29 cellular contexts compared by ENCODE assay signal in genomic region chr7:69088185-69088584, GRCh38.
"Had no signal": no experiment of that assay in that cellular context is flagged by ENCODE, and none has a peak within 500 bp of the region (broad histone marks: within the 10 kb centered on the region; RNA-seq: fewer than 3 reads in every experiment).

No MANE protein-coding gene starts in this region.

- H3K4me1 Mint-ChIP-seq: stimulated activated effector memory CD8-positive, alpha-beta T cell treated with anti-CD3 and anti-CD28 coated beads, Interleukin-12 subunit alpha, Interleukin-12 subunit beta, amount 100 ng/mL, for 72 hours; stimulated activated memory B cell treated with anti-CD40 and anti-IgM and Interleukin-4, amounts not matched to agents 10 μg/mL and 1 μg/mL and 100 μg/mL, for 72 hours; stimulated activated naive B cell treated with anti-CD40 and anti-IgM and Interleukin-4, amounts not matched to agents 10 μg/mL and 1 μg/mL and 100 μg/mL, for 72 hours; stimulated activated naive CD8-positive, alpha-beta T cell treated with anti-CD3 and anti-CD28 coated beads, Interleukin-15, amount 100 ng/mL, for 72 hours had no signal

- H3K27ac ChIP-seq: stomach, suprapubic skin, testis, thoracic aorta, thyroid gland, tibial artery, tibial nerve, transverse colon, upper lobe of left lung, upper lobe of right lung, uterus, vagina had no signal

- FAIRE-seq: urothelium cell line had no signal

- ATAC-seq: stimulated activated effector memory CD8-positive, alpha-beta T cell treated with anti-CD3 and anti-CD28 coated beads, Interleukin-12 subunit alpha, Interleukin-12 subunit beta, amount 100 ng/mL, for 72 hours; stimulated activated memory B cell treated with anti-CD40 and anti-IgM and Interleukin-4, amounts not matched to agents 10 μg/mL and 1 μg/mL and 100 μg/mL, for 72 hours; stimulated activated naive B cell treated with anti-CD40 and anti-IgM and Interleukin-4, amounts not matched to agents 10 μg/mL and 1 μg/mL and 100 μg/mL, for 72 hours; stimulated activated naive CD8-positive, alpha-beta T cell treated with anti-CD3 and anti-CD28 coated beads, Interleukin-15, amount 100 ng/mL, for 72 hours; stimulated activated naive CD8-positive, alpha-beta T cell treated with anti-CD3 and anti-CD28 coated beads, Interleukin-15, Interleukin-2, amounts not matched to agents 100 U/mL and 50 U/mL, for 24 hours; upper lobe of right lung had no signal

- H3K9me3 ChIP-seq: suprapubic skin, testis, thoracic aorta, thyroid gland, tibial artery, transverse colon, upper lobe of left lung, upper lobe of right lung, uterus, vagina had no signal

- DNase-seq: stimulated activated CD4-positive, alpha-beta T cell treated with anti-CD3 and anti-CD28 coated beads, Interleukin-2, amount 100 ng/mL, for 48 hours; stimulated activated CD4-positive, alpha-beta T cell treated with anti-CD3 and anti-CD28 coated beads, Interleukin-4, amount 100 ng/mL, for 1 hour; stimulated activated CD4-positive, alpha-beta T cell treated with anti-CD3 and anti-CD28 coated beads, Interleukin-4, amount 100 ng/mL, for 24 hours; stimulated activated CD4-positive, alpha-beta T cell treated with anti-CD3 and anti-CD28 coated beads, Interleukin-4, amount 100 ng/mL, for 4 hours; stimulated activated CD8-positive, alpha-beta memory T cell treated with anti-CD3 and anti-CD28 coated beads, Interleukin-4, amount 100 ng/mL, for 48 hours; stimulated activated naive B cell treated with anti-CD40 and anti-IgM and Interleukin-4, amounts not matched to agents 10 μg/mL and 1 μg/mL and 100 μg/mL, for 72 hours; stimulated activated naive CD4-positive, alpha-beta T cell; stimulated activated naive CD4-positive, alpha-beta T cell treated with Interleukin-2 at 50 U/mL for 16 hours; stimulated activated naive CD8-positive, alpha-beta T cell treated with anti-CD3 and anti-CD28 coated beads, Interleukin-15, amount 100 ng/mL, for 72 hours; stimulated activated naive CD8-positive, alpha-beta T cell treated with anti-CD3 and anti-CD28 coated beads, Interleukin-15, Interleukin-2, amounts not matched to agents 100 U/mL and 50 U/mL, for 24 hours; stomach; substantia nigra; testis; thyroid gland; tibial artery; transverse colon; trophoblast cell; upper lobe of left lung; upper lobe of right lung; uterus had no signal

- H3K4me3 Mint-ChIP-seq: stimulated activated effector memory CD8-positive, alpha-beta T cell treated with anti-CD3 and anti-CD28 coated beads, Interleukin-12 subunit alpha, Interleukin-12 subunit beta, amount 100 ng/mL, for 72 hours; stimulated activated memory B cell treated with anti-CD40 and anti-IgM and Interleukin-4, amounts not matched to agents 10 μg/mL and 1 μg/mL and 100 μg/mL, for 72 hours; stimulated activated naive B cell treated with anti-CD40 and anti-IgM and Interleukin-4, amounts not matched to agents 10 μg/mL and 1 μg/mL and 100 μg/mL, for 72 hours; stimulated activated naive CD8-positive, alpha-beta T cell treated with anti-CD3 and anti-CD28 coated beads, Interleukin-15, amount 100 ng/mL, for 72 hours; stimulated activated naive CD8-positive, alpha-beta T cell treated with anti-CD3 and anti-CD28 coated beads, Interleukin-15, Interleukin-2, amounts not matched to agents 100 ng/mL and 50 ng/mL, for 24 hours; type B pancreatic cell had no signal

- H3K27ac Mint-ChIP-seq: stimulated activated effector memory CD8-positive, alpha-beta T cell treated with anti-CD3 and anti-CD28 coated beads, Interleukin-12 subunit alpha, Interleukin-12 subunit beta, amount 100 ng/mL, for 72 hours; stimulated activated memory B cell treated with anti-CD40 and anti-IgM and Interleukin-4, amounts not matched to agents 10 μg/mL and 1 μg/mL and 100 μg/mL, for 72 hours; stimulated activated naive B cell treated with anti-CD40 and anti-IgM and Interleukin-4, amounts not matched to agents 10 μg/mL and 1 μg/mL and 100 μg/mL, for 72 hours; stimulated activated naive CD8-positive, alpha-beta T cell treated with anti-CD3 and anti-CD28 coated beads, Interleukin-15, amount 100 ng/mL, for 72 hours; stimulated activated naive CD8-positive, alpha-beta T cell treated with anti-CD3 and anti-CD28 coated beads, Interleukin-15, Interleukin-2, amounts not matched to agents 100 ng/mL and 50 ng/mL, for 24 hours; type B pancreatic cell had no signal

- H3K36me3 Mint-ChIP-seq: stimulated activated effector memory CD8-positive, alpha-beta T cell treated with anti-CD3 and anti-CD28 coated beads, Interleukin-12 subunit alpha, Interleukin-12 subunit beta, amount 100 ng/mL, for 72 hours; stimulated activated memory B cell treated with anti-CD40 and anti-IgM and Interleukin-4, amounts not matched to agents 10 μg/mL and 1 μg/mL and 100 μg/mL, for 72 hours; stimulated activated naive B cell treated with anti-CD40 and anti-IgM and Interleukin-4, amounts not matched to agents 10 μg/mL and 1 μg/mL and 100 μg/mL, for 72 hours had no signal

- H3K27me3 ChIP-seq: stomach, suprapubic skin, testis, thyroid gland, tibial artery, tibial nerve, transverse colon, upper lobe of left lung, upper lobe of right lung, uterus, vagina had no signal

- H3K27me3 Mint-ChIP-seq: stimulated activated naive CD8-positive, alpha-beta T cell treated with anti-CD3 and anti-CD28 coated beads, Interleukin-15, amount 100 ng/mL, for 72 hours; stimulated activated naive CD8-positive, alpha-beta T cell treated with anti-CD3 and anti-CD28 coated beads, Interleukin-15, Interleukin-2, amounts not matched to agents 100 ng/mL and 50 ng/mL, for 24 hours had no signal

- H3K4me3 ChIP-seq: stomach, suprapubic skin, testis, thoracic aorta, thyroid gland, tibial artery, tibial nerve, transverse colon, upper lobe of left lung, upper lobe of right lung, uterus, vagina had no signal

- H3K36me3 ChIP-seq: stomach, suprapubic skin, thoracic aorta, thyroid gland, tibial artery, tibial nerve, transverse colon, upper lobe of left lung, upper lobe of right lung, uterus, vagina had no signal

- H3K4me1 ChIP-seq: stomach, suprapubic skin, testis, thyroid gland, tibial artery, tibial nerve, transverse colon, upper lobe of left lung, upper lobe of right lung, uterus, vagina had no signal
